ENCODE assay signal across 14 cellular contexts in the genomic region with DNA sequence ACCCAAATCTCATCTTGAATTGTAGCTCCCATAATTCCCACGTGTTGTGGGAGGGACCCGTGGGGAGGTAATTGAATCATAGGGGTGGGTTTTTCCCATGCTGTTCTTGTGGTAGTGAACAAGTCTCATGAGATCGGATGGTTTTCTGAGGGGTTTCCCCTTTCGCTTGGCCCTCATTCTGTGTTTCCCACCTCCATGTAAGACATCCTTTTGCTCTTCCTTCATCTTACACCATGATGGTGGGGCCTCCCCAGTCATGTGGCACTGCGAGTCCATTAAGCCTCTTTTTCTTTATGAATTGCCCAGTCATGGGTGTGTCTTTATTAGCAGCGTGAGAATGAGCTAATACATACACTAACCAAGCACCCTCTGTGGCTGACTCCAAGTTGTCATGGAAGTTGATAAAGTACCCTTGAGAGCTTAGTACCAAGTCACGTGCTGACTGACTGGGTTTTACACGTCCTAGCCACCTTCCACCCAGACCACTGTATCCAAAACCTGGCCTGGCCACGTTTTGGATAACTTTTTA.
DNase-seq lines count a peak whose midpoint lies in the region; ATAC-seq and TF ChIP-seq lines count a peak whose summit lies in the region.
"Had no signal": no experiment of that assay in that cellular context is flagged by ENCODE, and none has a peak within 500 bp of the region (broad histone marks: within the 10 kb centered on the region; RNA-seq: fewer than 3 reads in every experiment).

No MANE protein-coding gene starts in this region.

- peaks cover 23% of the 10 kb centered on the region for H3K27me3 Mint-ChIP-seq in activated T-helper 17 cell treated with anti-CD3 and anti-CD28 coated beads, Interleukin-2, amount 50 U/mL, for 72 hours
- peaks cover 5% of the 10 kb centered on the region for H3K27me3 Mint-ChIP-seq in GM23338 (ENCODE audit: insufficient read depth, low read depth, poor library complexity)
- H3K27me3 Mint-ChIP-seq: CD4-positive, alpha-beta T cell had no signal

- H3K79me2 ChIP-seq in mammary epithelial cell (ENCODE audit: insufficient read depth, low read length) (no peaks in the 10 kb centered on the region), GM23338 (replicated peaks; ENCODE audit: insufficient read depth) (no peaks in the 10 kb centered on the region)

- H3K9me3 ChIP-seq in mammary epithelial cell (replicated peaks; ENCODE audit: insufficient read depth, low read length) (peaks cover 19% of the 10 kb centered on the region), breast epithelium (no peaks in the 10 kb centered on the region), neutrophil (no peaks in the 10 kb centered on the region)
- H3K9me3 ChIP-seq: MG63 had no signal

- TF ChIP-seq POLR2A in breast epithelium (IDR thresholded peaks at IDR 0.05): no peak

- H3K36me3 ChIP-seq in mammary epithelial cell (ENCODE audit: insufficient read depth, low read length) (no peaks in the 10 kb centered on the region), breast epithelium (no peaks in the 10 kb centered on the region), neutrophil (no peaks in the 10 kb centered on the region), GM23338 (ENCODE audit: insufficient read depth) (no peaks in the 10 kb centered on the region)
- H3K36me3 ChIP-seq: MG63 had no signal

- intact Hi-C loops in mammary epithelial cell (cut with micrococcal nuclease) (no loop called here), breast epithelium (cut with DNase I; ENCODE audit: low total_unique reads) (no loop called here)

- H3K27ac ChIP-seq in mammary epithelial cell (ENCODE audit: insufficient read depth, low read depth, low read length) (no peak overlapping the region), breast epithelium (no peak overlapping the region), neutrophil (peak overlapping the region; percentile 62), GM23338 (ENCODE audit: low read depth) (no peak overlapping the region)
- H3K27ac ChIP-seq: GM23248 had no signal

- H3K4me1 ChIP-seq in mammary epithelial cell (ENCODE audit: insufficient read depth, low read length): no peaks in the 10 kb centered on the region
- H3K4me1 ChIP-seq in breast epithelium: no peaks in the 10 kb centered on the region
- H3K4me1 ChIP-seq in neutrophil (ENCODE audit: control insufficient read depth in 1 of 2, insufficient read depth in 1 of 2, low read depth in 1 of 2, low read length in 1 of 2): peaks cover 35 to 58% of the 10 kb centered on the region in 2 experiments
- H3K4me1 ChIP-seq in GM23338 (ENCODE audit: insufficient read depth): no peaks in the 10 kb centered on the region

- H2AFZ ChIP-seq in mammary epithelial cell (ENCODE audit: low read depth, low read length): no peak overlapping the region
- H2AFZ ChIP-seq in GM23338: no peak overlapping the region
- H2AFZ ChIP-seq: GM23248 had no signal

- WGBS in mammary epithelial cell (ENCODE audit: low coverage, missing lambda C conversion rate): 65% methylated on average over 8 of the region's 9 CpGs

- H3K9me2 ChIP-seq in GM23338 (ENCODE audit: insufficient read depth): peaks cover 5% of the 10 kb centered on the region; the same call in 1 of the 2 replicates

- no peak overlapping the region for H3K9ac ChIP-seq in mammary epithelial cell (ENCODE audit: insufficient read depth, low read length)
- H3K9ac ChIP-seq: GM23248 had no signal

- peak; percentile 30 for DNase-seq in mammary epithelial cell
- no peak for DNase-seq in breast epithelium (ENCODE audit: low spot score in 2 of 2)
- no peak for DNase-seq in GM23338 (ENCODE audit: low spot score)
- no peak for DNase-seq in NCI-H1105 (lab: John Stamatoyannopoulos, UW)
- DNase-seq: AML-193; CD4-positive, alpha-beta T cell; GM23248; MG63; NCI-H187 treated with DMSO at 0.1 percent for 48 hours; NCI-H446 treated with DMSO at 0.1 percent for 48 hours; NCI-H748 treated with DMSO at 0.1 percent for 48 hours had no signal

- no peaks in the 10 kb centered on the region for H3F3A ChIP-seq in GM23338 (replicated peaks; ENCODE audit: low read depth)

- H3K9me3 Mint-ChIP-seq in activated T-helper 17 cell treated with anti-CD3 and anti-CD28 coated beads, Interleukin-2, amount 50 U/mL, for 72 hours: peaks cover 3% of the 10 kb centered on the region
- H3K9me3 Mint-ChIP-seq in GM23338: peaks cover 10% of the 10 kb centered on the region
- H3K9me3 Mint-ChIP-seq: CD4-positive, alpha-beta T cell had no signal

- dilution Hi-C loops in mammary epithelial cell (cut with HindIII; ENCODE audit: low sequenced_read_pairs): no loop called here

- peak; percentile 72 for ATAC-seq in activated T-helper 17 cell treated with anti-CD3 and anti-CD28 coated beads, Interleukin-2, amount 50 U/mL, for 72 hours (replicated peaks)
- no peak for ATAC-seq in GM23338
- no peak for ATAC-seq in HG03025 (IDR thresholded peaks at IDR 0.05; ENCODE audit: low FRiP score, unreplicated experiment)

- in situ Hi-C loops in mammary epithelial cell (cut with MboI; ENCODE audit: low sequenced_read_pairs in 2 of 2): loop anchor here in 1 of 2 donors (25.0 kb wide), 1 partner anchor 572 kb away; no protein-coding TSS in a partner anchor

- TF ChIP-seq CTCF in mammary epithelial cell (conservative IDR thresholded peaks at IDR 0.05 in 1 of 2, IDR thresholded peaks at IDR 0.05 in 1 of 2; ENCODE audit: extremely low read depth in 1 of 2, insufficient read depth in 1 of 2, low read depth in 1 of 2, low read length in 2 of 2) (no peak), breast epithelium (IDR thresholded peaks at IDR 0.05) (no peak), neutrophil (IDR thresholded peaks at IDR 0.05) (no peak), GM23338 (conservative IDR thresholded peaks at IDR 0.05; ENCODE audit: low read depth in 2 of 2) (no peak)

- H3K27me3 ChIP-seq in mammary epithelial cell (ENCODE audit: insufficient read depth, low read length) (no peaks in the 10 kb centered on the region), breast epithelium (no peaks in the 10 kb centered on the region), neutrophil (no peaks in the 10 kb centered on the region), GM23338 (ENCODE audit: insufficient read depth) (no peaks in the 10 kb centered on the region)
- H3K27me3 ChIP-seq: MG63 had no signal

- CTCF ChIA-PET in mammary epithelial cell (lab: Charles Lee; ENCODE audit: low non-redundant PET): no interaction called here

- BruUV-seq in mammary epithelial cell (replicated peaks; lab: Mats Ljungman, UMichigan): no TSS peak

- H4K20me1 ChIP-seq in mammary epithelial cell (ENCODE audit: insufficient read depth, low read length) (no peaks in the 10 kb centered on the region), GM23338 (replicated peaks; ENCODE audit: insufficient read depth) (no peaks in the 10 kb centered on the region)

- no peaks in the 10 kb centered on the region for H3K4me1 Mint-ChIP-seq in activated T-helper 17 cell treated with anti-CD3 and anti-CD28 coated beads, Interleukin-2, amount 50 U/mL, for 72 hours
- H3K4me1 Mint-ChIP-seq in GM23338: peaks cover 7% of the 10 kb centered on the region

- H3K4me2 ChIP-seq in mammary epithelial cell (ENCODE audit: insufficient read depth, low read depth, low read length) (no peak overlapping the region), GM23338 (no peak overlapping the region)

- no peaks in the 10 kb centered on the region for H3K36me3 Mint-ChIP-seq in activated T-helper 17 cell treated with anti-CD3 and anti-CD28 coated beads, Interleukin-2, amount 50 U/mL, for 72 hours (ENCODE audit: low read depth)
- peaks cover 7% of the 10 kb centered on the region; the same call in 1 of the 3 replicates for H3K36me3 Mint-ChIP-seq in GM23338 (ENCODE audit: low read depth)

- no peak overlapping the region for H3K4me3 Mint-ChIP-seq in activated T-helper 17 cell treated with anti-CD3 and anti-CD28 coated beads, Interleukin-2, amount 50 U/mL, for 72 hours
- H3K4me3 Mint-ChIP-seq in GM23338: no peak overlapping the region
- H3K4me3 Mint-ChIP-seq: CD4-positive, alpha-beta T cell had no signal

- H3K4me3 ChIP-seq in mammary epithelial cell (replicated peaks in 1 of 3; ENCODE audit: insufficient read depth in 1 of 3, low read depth in 2 of 3, low read length in 3 of 3): no peak overlapping the region
- no peak overlapping the region for H3K4me3 ChIP-seq in breast epithelium
- H3K4me3 ChIP-seq in neutrophil (ENCODE audit: low read depth in 1 of 2, low read length in 1 of 2): no peak overlapping the region
- no peak overlapping the region for H3K4me3 ChIP-seq in GM23338
- H3K4me3 ChIP-seq: GM23248, MG63 had no signal

- H3K27ac Mint-ChIP-seq in activated T-helper 17 cell treated with anti-CD3 and anti-CD28 coated beads, Interleukin-2, amount 50 U/mL, for 72 hours: no peak overlapping the region
- H3K27ac Mint-ChIP-seq in GM23338: no peak overlapping the region
- H3K27ac Mint-ChIP-seq: CD4-positive, alpha-beta T cell had no signal

TF ChIP-seq in GM23338, 12 proteins besides CTCF, POLR2A, EP300 and RAD21 (continues in another document):
- no peak for TF ChIP-seq STAT1 (IDR thresholded peaks at IDR 0.05; ENCODE audit: unreplicated experiment)
- no peak for TF ChIP-seq CREB1 (CRISPR knock-in tag; IDR thresholded peaks at IDR 0.05; ENCODE audit: low read depth)
